Comparison of ENCODE assay signal across 23 cellular contexts in the genomic region with DNA sequence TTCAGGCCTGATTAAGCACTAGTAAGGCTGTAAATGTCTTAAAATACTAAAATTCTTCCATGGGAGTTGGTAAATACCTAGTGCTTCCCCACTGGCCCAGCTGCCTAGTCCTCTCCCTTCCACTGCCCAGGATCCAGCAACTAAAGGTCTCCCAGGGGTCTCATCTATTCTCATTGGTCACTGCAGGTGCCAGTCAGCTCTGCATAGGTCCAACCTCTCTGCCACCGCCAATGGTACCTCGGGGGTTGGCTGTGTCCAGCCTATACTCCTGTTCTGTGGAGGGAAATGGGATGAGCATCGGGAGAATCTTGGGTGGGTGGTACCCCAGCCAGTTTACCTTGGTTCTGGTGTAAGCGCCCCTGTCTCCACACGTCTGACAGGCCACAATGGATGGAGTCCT. TPM values are rescaled to one million over a fixed set of nuclear protein-coding genes. Genes with fewer than 3 reads are reported as not detected.
DNase-seq lines count a peak whose midpoint lies in the region; ATAC-seq, FAIRE-seq and TF ChIP-seq lines count a peak whose summit lies in the region.
"Had no signal": no experiment of that assay in that cellular context is flagged by ENCODE, and none has a peak within 500 bp of the region (broad histone marks: within the 10 kb centered on the region; RNA-seq: fewer than 3 reads in every experiment).

No MANE protein-coding gene starts in this region.

- peaks cover 0 to 32% of the 10 kb centered on the region in 2 donors for H3K4me1 ChIP-seq in right atrium auricular region
- 0 out of 2 replicates have a peak, but pooled peaks cover 2% of the 10 kb centered on the region for H3K4me1 ChIP-seq in GM12878 (ENCODE audit: control insufficient read depth, insufficient read depth, low read length)
- H3K4me1 ChIP-seq in sigmoid colon = peaks cover 0 to 38% (median 20%) of the 10 kb centered on the region in 4 donors
- H3K4me1 ChIP-seq: prostate gland had no signal

- 42% methylated on average over 5 of the region's 5 CpGs for WGBS in GM12878 (ENCODE audit: insufficient coverage, insufficient replicate concordance, low lambda C conversion rate, missing lambda C conversion rate)
- 73 to 87% methylated on average over 5 of the region's 5 CpGs for WGBS in sigmoid colon, 2 donors

- in situ Hi-C loops in GM12878 (cut with MboI) = no loop called here

- no peak overlapping the region for H2AFZ ChIP-seq in GM12878 (ENCODE audit: control insufficient read depth, low read depth, low read length)

- ATAC-seq in left ventricle myocardium superior (no peak), GM12878 (no peak), GM19324 (IDR thresholded peaks at IDR 0.05; ENCODE audit: low FRiP score, unreplicated experiment) (no peak)
- ATAC-seq: left colon had no signal

- no peak overlapping the region for H3K4me3 ChIP-seq in right atrium auricular region
- no peak overlapping the region for H3K4me3 ChIP-seq in GM12878
- H3K4me3 ChIP-seq in foreskin fibroblast (ENCODE audit: low read depth in 1 of 2, low read length in 2 of 2) = no peak overlapping the region
- no peak overlapping the region for H3K4me3 ChIP-seq in sigmoid colon
- H3K4me3 ChIP-seq: prostate gland, upper lobe of left lung had no signal

- H3K79me2 ChIP-seq in GM12878 (ENCODE audit: control insufficient read depth, insufficient read depth, low read length) = no peaks in the 10 kb centered on the region

- TF ChIP-seq EP300 in GM12878 (IDR thresholded peaks at IDR 0.05; ENCODE audit: borderline replicate concordance in 1 of 2, control insufficient read depth in 1 of 2, low read depth in 2 of 2, low read length in 2 of 2) (no peak), sigmoid colon (IDR thresholded peaks at IDR 0.05) (no peak)

- no peaks in the 10 kb centered on the region for H4K20me1 ChIP-seq in GM12878 (ENCODE audit: control insufficient read depth, insufficient read depth)

- TF ChIP-seq RAD21 in GM12878 (IDR thresholded peaks at IDR 0.05; ENCODE audit: insufficient read depth, low read depth, low read length) = no peak

- SMC1A ChIA-PET in GM12878 (lab: Charles Lee; ENCODE audit: uncharacterized antibody, unreplicated experiment) = interaction anchor here (1.2 to 1.8 kb wide), 7 partner anchors 10 to 134 kb away, joined by 3 to 5 read pairs (median 3); no protein-coding TSS in a partner anchor

- H3K36me3 ChIP-seq in right atrium auricular region (no peaks in the 10 kb centered on the region), GM12878 (ENCODE audit: control insufficient read depth in 2 of 2, insufficient read depth in 2 of 2, low read length in 1 of 2) (no peaks in the 10 kb centered on the region), sigmoid colon (no peaks in the 10 kb centered on the region)
- H3K36me3 ChIP-seq: prostate gland, upper lobe of left lung had no signal

- FAIRE-seq in GM12878 (lab: Jason Lieb, UNC) = no peak
- FAIRE-seq: GM19239 had no signal

- DNase-seq in right atrium auricular region (ENCODE audit: low spot score) (no peak), left ventricle myocardium superior (no peak), GM12878 (ENCODE audit: low read depth, low spot score) (no peak), left kidney (ENCODE audit: low read depth, low spot score) (peak; percentile 24), foreskin fibroblast (no peak), sigmoid colon (no peak)
- DNase-seq in stimulated activated CD4-positive, alpha-beta T cell treated with anti-CD3 and anti-CD28 coated beads, Interleukin-12 subunit alpha, Interleukin-12 subunit beta, amount 100 ng/mL, for 4 hours = no peak
- DNase-seq: activated CD4-positive, CD25-positive, alpha-beta regulatory T cell treated with anti-CD3 and anti-CD28 coated beads, Interleukin-2, amount 50 U/mL, for 72 hours; activated CD8-positive, alpha-beta memory T cell treated with anti-CD3 and anti-CD28 coated beads, Interleukin-2, amount 50 U/mL, for 4 hours; activated naive CD4-positive, alpha-beta T cell treated with anti-CD3 and anti-CD28 coated beads, Interleukin-2, amount 50 U/mL, for 16 hours; caudate nucleus; GF-D8; left colon; naive B cell; NCI-H1105 treated with DMSO at 0.1 percent for 48 hours; NCI-H510A treated with DMSO at 0.1 percent for 48 hours; RPMI8226; stimulated activated CD4-positive, alpha-beta T cell treated with anti-CD3 and anti-CD28 coated beads, Interleukin-1b, Interleukin-23, amount 100 ng/mL, for 48 hours had no signal

- H3K4me2 ChIP-seq in GM12878 (ENCODE audit: control insufficient read depth, insufficient read depth) = no peak overlapping the region

- BruUV-seq in GM12878 (replicated peaks; lab: Mats Ljungman, UMichigan) = no TSS peak

- intact Hi-C loops in left ventricle myocardium superior (cut with micrococcal nuclease) (loop anchor here (5.0 kb wide), 1 partner anchor 216 kb away; no protein-coding TSS in a partner anchor), GM12878 (cut with micrococcal nuclease; ENCODE audit: unreplicated experiment) (loop anchor here (1.0 kb wide), 1 partner anchor 279 kb away; no protein-coding TSS in a partner anchor), sigmoid colon (cut with DNase I) (loop anchor here (5.0 to 10.0 kb wide), 4 partner anchors 221 to 1201 kb away; a partner anchor contains a TSS)

- H3K27ac ChIP-seq in right atrium auricular region = peak overlapping the region; percentile 56 to 70
- H3K27ac ChIP-seq in GM12878 (ENCODE audit: control insufficient read depth, insufficient read depth) = no peak overlapping the region
- peak overlapping the region in 2 of 4 donors; percentile 44 to 51 for H3K27ac ChIP-seq in sigmoid colon
- H3K27ac ChIP-seq: prostate gland, upper lobe of left lung had no signal

- H3K27me3 ChIP-seq in right atrium auricular region = no peaks in the 10 kb centered on the region
- peaks cover 0 to 14% of the 10 kb centered on the region in 2 experiments; a peak in 2 of 4 replicates for H3K27me3 ChIP-seq in GM12878 (replicated peaks in 1 of 2; ENCODE audit: control insufficient read depth in 2 of 2, insufficient read depth in 2 of 2, low read length in 1 of 2)
- no peaks in the 10 kb centered on the region for H3K27me3 ChIP-seq in sigmoid colon

- CTCF ChIA-PET in GM12878 (lab: Yijun Ruan, JAX) = interaction anchor here (0.9 kb wide), 1 partner anchor 14 kb away, joined by 3 read pairs; no protein-coding TSS in a partner anchor

- POLR2A ChIA-PET in GM12878 (lab: Charles Lee) = no interaction called here

- TF ChIP-seq CTCF in right atrium auricular region (IDR thresholded peaks at IDR 0.05) (no peak), GM12878 (IDR thresholded peaks at IDR 0.05 in 2 of 3, conservative IDR thresholded peaks at IDR 0.05 in 1 of 3; ENCODE audit: control insufficient read depth in 2 of 3, extremely low read depth in 1 of 3, insufficient read depth in 1 of 3, low read depth in 3 of 3, low read length in 3 of 3) (no peak), foreskin fibroblast (IDR thresholded peaks at IDR 0.05; ENCODE audit: low read depth, low read length) (no peak), sigmoid colon (IDR thresholded peaks at IDR 0.05) (no peak)

- H3K9me3 ChIP-seq in right atrium auricular region (no peaks in the 10 kb centered on the region), GM12878 (replicated peaks; ENCODE audit: control insufficient read depth, insufficient read depth, low read length) (no peaks in the 10 kb centered on the region), sigmoid colon (no peaks in the 10 kb centered on the region)
- H3K9me3 ChIP-seq: prostate gland, upper lobe of left lung had no signal

- RAD21 ChIA-PET in GM12878 (lab: Charles Lee; ENCODE audit: unreplicated experiment) = no interaction called here

- no peak overlapping the region for H3K9ac ChIP-seq in GM12878 (ENCODE audit: control insufficient read depth, insufficient read depth, low read length)

- no peak for TF ChIP-seq POLR2A in GM12878 (IDR thresholded peaks at IDR 0.05; ENCODE audit: low read depth, low read length)
- no peak for TF ChIP-seq POLR2A in sigmoid colon (IDR thresholded peaks at IDR 0.05)

TF ChIP-seq in GM12878, 131 proteins besides CTCF, POLR2A, EP300 and RAD21 (continues in another document):
- TF ChIP-seq, protein P1, sequence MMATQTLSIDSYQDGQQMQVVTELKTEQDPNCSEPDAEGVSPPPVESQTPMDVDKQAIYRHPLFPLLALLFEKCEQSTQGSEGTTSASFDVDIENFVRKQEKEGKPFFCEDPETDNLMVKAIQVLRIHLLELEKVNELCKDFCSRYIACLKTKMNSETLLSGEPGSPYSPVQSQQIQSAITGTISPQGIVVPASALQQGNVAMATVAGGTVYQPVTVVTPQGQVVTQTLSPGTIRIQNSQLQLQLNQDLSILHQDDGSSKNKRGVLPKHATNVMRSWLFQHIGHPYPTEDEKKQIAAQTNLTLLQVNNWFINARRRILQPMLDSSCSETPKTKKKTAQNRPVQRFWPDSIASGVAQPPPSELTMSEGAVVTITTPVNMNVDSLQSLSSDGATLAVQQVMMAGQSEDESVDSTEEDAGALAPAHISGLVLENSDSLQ (IDR thresholded peaks at IDR 0.05) = peak; percentile 87

RNA-seq across cellular contexts. Expression of a gene that starts 6.1 kb away (rescaled TPM):
- total RNA-seq in right atrium auricular region (10 to 100 TPM; 10.5 to 20.8 TPM), left ventricle myocardium superior (4.5 TPM), GM12878 (2014; rRNA removed) (74.1 and 75.6 TPM in 2 replicates), GM12878 (2014; rRNA removed; fragmentation: Illumina TruSeq; extraction: Trizol) (50.0 and 61.2 TPM in 2 replicates), GM12878 (2021) (65.7 and 66.8 TPM in 2 replicates), sigmoid colon (10 to 100 TPM in 2 of 4 donors, 1 to 10 TPM in 2; 4.6 to 42.1 (median 10.8) TPM)
- total RNA-seq in GM12878 (2013; cell fraction: nucleolus; rRNA removed) = 709 and 724 TPM in 2 replicates
- polyA plus RNA-seq in GM12878 (2011; ENCODE audit: low read depth) = 6.7 TPM
- polyA plus RNA-seq in GM12878 (2011; rRNA removed) (42.0 and 60.2 TPM in 2 replicates), GM12878 (2014; fragmentation: Illumina TruSeq; extraction: Trizol) (50.9 and 64.8 TPM in 2 replicates), GM12878 (2014; fragmentation: Nextera tagmentation; extraction: Ambion mirVana) (10 to 100 TPM; 12.9 to 29.2 TPM), GM12878 (2014; rRNA removed) (46.9 and 55.0 TPM in 2 replicates), GM12878 (2016; fragmentation: Nextera tagmentation; extraction: Ambion mirVana) (10 to 100 TPM; 50.6 to 57.0 TPM), sigmoid colon (1 to 10 TPM in 2 of 3 donors, under 1 TPM in 1; 0.80 to 2.4 (median 1.4) TPM)
- 54.0 and 54.3 TPM in 2 replicates for polyA plus RNA-seq in GM12878 (2011; cell fraction: cytosol; rRNA removed)
- polyA plus RNA-seq in GM12878 (2011; cell fraction: nucleus; rRNA removed) = 268 and 302 TPM in 2 replicates
- 8.8 and 12.5 TPM in 2 replicates for polyA plus RNA-seq in GM12878 (2012)
- 136 and 141 TPM in 2 replicates for polyA minus RNA-seq in GM12878 (2011; rRNA and poly(A)+ RNA removed)
- 24.7 TPM in 2 replicates for polyA minus RNA-seq in GM12878 (2011; cell fraction: cytosol; rRNA and poly(A)+ RNA removed)
- polyA minus RNA-seq in GM12878 (2011; cell fraction: nucleus; rRNA and poly(A)+ RNA removed) = 193 and 361 TPM in 2 replicates
- total RNA-seq: T-helper 1 cell treated with Interleukin-12 subunit alpha and Interleukin-12 subunit beta and Interleukin-4 antibody, amounts not matched to agents 30 ng/mL and 1 ng/mL, for 36 hours had no signal
